In the genomic region with DNA sequence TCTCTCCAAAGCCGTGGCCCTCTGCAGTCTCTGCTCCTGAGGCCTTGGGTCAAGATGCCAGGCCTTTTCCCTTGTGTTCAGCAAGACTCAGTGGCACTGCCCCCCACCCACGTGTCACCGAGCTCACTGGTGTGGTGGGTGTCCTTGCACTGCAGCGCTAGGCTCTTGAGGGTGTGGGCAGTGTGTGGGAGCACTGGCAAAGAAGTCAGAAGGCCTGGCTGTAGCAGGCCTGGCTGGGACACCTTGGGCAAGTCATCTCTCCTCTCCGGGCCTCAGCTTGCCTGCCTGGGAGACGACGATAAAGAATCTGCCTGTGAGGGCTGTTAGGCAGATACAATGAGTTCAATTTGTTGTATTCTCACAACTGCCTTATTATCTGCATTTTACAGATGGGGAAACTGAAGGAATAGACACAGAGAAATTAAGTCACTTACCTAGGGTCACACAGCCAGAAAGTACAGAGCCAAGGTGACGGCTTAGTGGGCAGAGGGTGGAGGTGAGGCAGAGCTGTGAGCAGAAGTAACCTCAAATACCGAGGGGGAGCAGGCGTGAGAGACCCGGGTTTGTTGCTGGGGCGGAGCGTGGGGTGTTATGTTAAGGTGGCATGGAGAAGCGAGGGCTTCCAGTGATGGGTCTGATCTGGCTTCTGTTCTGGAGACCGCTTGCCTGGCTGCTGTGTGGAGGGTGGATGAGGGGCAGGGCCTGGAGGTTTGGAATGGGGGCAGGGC, we compare ENCODE assay signal across 9 cellular contexts. TPM values are rescaled to one million over a fixed set of nuclear protein-coding genes. Genes with fewer than 3 reads are reported as not detected.
A peak's percentile ranks its signal among the peaks of the same experiment; 100 is the strongest.
DNase-seq lines count a peak whose midpoint lies in the region; ATAC-seq, FAIRE-seq and TF ChIP-seq lines count a peak whose summit lies in the region.
"Had no signal": no experiment of that assay in that cellular context is flagged by ENCODE, and none has a peak within 500 bp of the region (broad histone marks: within the 10 kb centered on the region; RNA-seq: fewer than 3 reads in every experiment).

No MANE protein-coding gene starts in this region.

- FAIRE-seq in GM12892 (lab: Jason Lieb, UNC): no peak

- peak overlapping the region; percentile 77 for H3K27ac Mint-ChIP-seq in activated T-cell treated with anti-CD3 and anti-CD28 coated beads, Interleukin-2, amount 50 U/mL, for 72 hours

- peak overlapping the region; percentile 84 to 85 for H3K4me3 Mint-ChIP-seq in activated T-cell treated with anti-CD3 and anti-CD28 coated beads, Interleukin-2, amount 50 U/mL, for 72 hours

- TF ChIP-seq POLR2A in GM12892 (IDR thresholded peaks at IDR 0.05; ENCODE audit: low read depth, low read length): no peak

- peak overlapping the region; percentile 87 to 90 for H3K4me3 ChIP-seq in foreskin fibroblast (ENCODE audit: low read depth in 1 of 2, low read length in 2 of 2)

- H3K36me3 Mint-ChIP-seq in activated T-cell treated with anti-CD3 and anti-CD28 coated beads, Interleukin-2, amount 50 U/mL, for 72 hours (ENCODE audit: insufficient read depth in 2 of 2): peaks cover 2 to 4% of the 10 kb centered on the region in 2 donors

- peaks cover 59% of the 10 kb centered on the region for H3K4me1 Mint-ChIP-seq in activated T-cell treated with anti-CD3 and anti-CD28 coated beads, Interleukin-2, amount 50 U/mL, for 72 hours (ENCODE audit: low read depth)

- no peaks in the 10 kb centered on the region for H3K9me3 Mint-ChIP-seq in activated T-cell treated with anti-CD3 and anti-CD28 coated beads, Interleukin-2, amount 50 U/mL, for 72 hours

- peaks cover 5% of the 10 kb centered on the region for H3K27me3 Mint-ChIP-seq in activated T-cell treated with anti-CD3 and anti-CD28 coated beads, Interleukin-2, amount 50 U/mL, for 72 hours (ENCODE audit: low read depth)

- DNase-seq in HUDEP-2 (lab: John Stamatoyannopoulos, UW; ENCODE audit: unreplicated experiment in 76 of 76): peak; percentile 54 to 97 (median 89)
- peak in 1 of 2 donors; percentile 43 for DNase-seq in activated T-cell treated with anti-CD3 and anti-CD28 coated beads, Interleukin-2, amount 50 U/mL, for 72 hours
- DNase-seq in foreskin fibroblast: no peak
- peak; percentile 22 to 53 for DNase-seq in stimulated activated CD8-positive, alpha-beta memory T cell treated with anti-CD3 and anti-CD28 coated beads, Interleukin-7, amount 100 ng/mL, for 4 hours (ENCODE audit: low read depth in 2 of 2)
- no peak for DNase-seq in GM12892 (ENCODE audit: insufficient read length)
- no peak for DNase-seq in effector CD8-positive, alpha-beta T cell (lab: John Stamatoyannopoulos, UW)

- TF ChIP-seq CTCF in foreskin fibroblast (IDR thresholded peaks at IDR 0.05; ENCODE audit: low read depth, low read length): no peak

- no peak for ATAC-seq in activated T-cell treated with anti-CD3 and anti-CD28 coated beads, Interleukin-2, amount 50 U/mL, for 72 hours (replicated peaks in 1 of 2)
- ATAC-seq in GM18502 (IDR thresholded peaks at IDR 0.05; ENCODE audit: poor library complexity, unreplicated experiment): no peak
- no peak for ATAC-seq in HG03520 (IDR thresholded peaks at IDR 0.05; ENCODE audit: unreplicated experiment)

RNA-seq across cellular contexts. Expression of a gene that starts 1.3 kb away (rescaled TPM):
- total RNA-seq in activated T-cell treated with anti-CD3 and anti-CD28 coated beads, Interleukin-2, amount 50 U/mL, for 72 hours: 10 to 100 TPM; 25.3 to 31.8 TPM
- polyA plus RNA-seq in GM12892 (2012; ENCODE audit: missing spikeins): 6.2 TPM

RNA-seq across cellular contexts. Expression of a gene that starts 18.2 kb away (rescaled TPM):
- total RNA-seq in activated T-cell treated with anti-CD3 and anti-CD28 coated beads, Interleukin-2, amount 50 U/mL, for 72 hours: not detected
- polyA plus RNA-seq in GM12892 (2012; ENCODE audit: missing spikeins): not detected
- total RNA-seq: liver had no signal
- polyA plus RNA-seq: liver had no signal

RNA-seq across cellular contexts. Expression of a gene that starts 18.3 kb away (rescaled TPM):
- under 1 TPM in 1 of 2 donors, not detected in 1; 0.81 TPM for total RNA-seq in activated T-cell treated with anti-CD3 and anti-CD28 coated beads, Interleukin-2, amount 50 U/mL, for 72 hours
- polyA plus RNA-seq in GM12892 (2012; ENCODE audit: missing spikeins): not detected
- total RNA-seq: liver had no signal
- polyA plus RNA-seq: liver had no signal

RNA-seq across cellular contexts. Expression of a gene that starts 38.7 kb away (rescaled TPM):
- 1 to 10 TPM; 1.4 to 2.0 TPM for total RNA-seq in activated T-cell treated with anti-CD3 and anti-CD28 coated beads, Interleukin-2, amount 50 U/mL, for 72 hours
- 1.6 TPM for polyA plus RNA-seq in GM12892 (2012; ENCODE audit: missing spikeins)

Comparison
In these comparisons a context has a peak if more than half of its experiments do, and no peak if none do; other contexts are left out.
1. DNase-seq: peak in HUDEP-2 (76 of 76) and stimulated activated CD8-positive, alpha-beta memory T cell treated with anti-CD3 and anti-CD28 coated beads, Interleukin-7, amount 100 ng/mL, for 4 hours (2 of 2); none in foreskin fibroblast (0 of 2), GM12892 (single experiment) and effector CD8-positive, alpha-beta T cell (single experiment).